ENCODE assay signal across 8 cellular contexts in the genomic region with DNA sequence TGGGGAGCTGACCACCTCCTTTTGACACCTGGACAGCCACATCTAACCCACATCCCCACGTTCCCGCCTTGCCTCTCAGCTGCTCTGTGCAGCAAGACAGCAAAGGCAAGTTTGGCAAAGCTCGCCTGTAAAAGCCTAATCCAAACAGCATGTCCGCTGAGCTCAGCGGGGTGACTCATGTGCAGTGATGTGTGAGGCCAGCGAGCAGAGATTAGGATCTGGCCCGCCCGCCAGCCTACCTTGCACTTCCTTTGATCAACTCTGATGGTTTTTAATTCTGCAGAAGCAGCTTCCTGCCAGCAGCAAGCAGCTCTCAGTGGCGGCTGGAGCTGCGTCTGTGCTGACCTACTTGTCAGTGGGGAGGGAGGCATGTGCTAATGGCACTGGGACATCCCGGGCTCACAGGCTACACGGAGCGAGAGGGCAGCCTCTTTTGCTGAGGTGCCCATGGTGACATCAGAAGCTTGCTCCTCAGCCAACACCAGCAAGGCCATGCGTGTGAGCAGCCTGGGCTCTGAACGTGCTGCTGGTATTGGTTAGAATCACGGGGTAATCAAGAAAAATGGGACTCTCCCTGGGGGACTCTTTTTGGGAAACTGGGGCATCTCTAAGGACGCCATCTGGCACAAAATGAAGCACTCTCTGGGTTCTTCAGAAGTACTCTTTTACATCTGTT. TPM values are rescaled to one million over a fixed set of nuclear protein-coding genes. Genes with fewer than 3 reads are reported as not detected.
DNase-seq lines count a peak whose midpoint lies in the region; ATAC-seq and TF ChIP-seq lines count a peak whose summit lies in the region.

No MANE protein-coding gene starts in this region.

- no peaks in the 10 kb centered on the region for H3K36me3 ChIP-seq in body of pancreas (replicated peaks in 1 of 2; ENCODE audit: insufficient read depth in 1 of 2, low read depth in 2 of 2)
- no peaks in the 10 kb centered on the region for H3K36me3 ChIP-seq in smooth muscle cell (ENCODE audit: low read depth)

- TF ChIP-seq CTCF in body of pancreas (IDR thresholded peaks at IDR 0.05) (peak in 1 of 7 experiments; percentile 9), smooth muscle cell (IDR thresholded peaks at IDR 0.05; ENCODE audit: borderline replicate concordance, insufficient read depth, poor library complexity, severe bottlenecking) (no peak)

- H3K27ac ChIP-seq in body of pancreas, result peak overlapping the region; percentile 43 to 90 (median 72)
- H3K27ac ChIP-seq in smooth muscle cell (ENCODE audit: low read depth), result peak overlapping the region; percentile 93

- no peaks in the 10 kb centered on the region for H3K79me2 ChIP-seq in smooth muscle cell (ENCODE audit: low read depth)

- H3K4me3 ChIP-seq in body of pancreas (no peak overlapping the region), smooth muscle cell (peak overlapping the region; percentile 15)

- DNase-seq in NCI-H146 treated with DMSO at 0.1 percent for 48 hours (lab: John Stamatoyannopoulos, UW; ENCODE audit: unreplicated experiment) (peak; percentile 64), UCSD-AML1 (lab: John Stamatoyannopoulos, UW; ENCODE audit: unreplicated experiment) (peak; percentile 70), body of pancreas (peak; percentile 85 to 94 (median 92)), iPS-NIHi7 (ENCODE audit: extremely low spot score) (peak; percentile 63), smooth muscle cell (lab: John Stamatoyannopoulos, UW; ENCODE audit: unreplicated experiment) (peak; percentile 82), NCI-H1436 (lab: John Stamatoyannopoulos, UW) (no peak)

- no peak overlapping the region for H2AFZ ChIP-seq in smooth muscle cell (ENCODE audit: low read depth)

- H3K27me3 ChIP-seq in body of pancreas (no peaks in the 10 kb centered on the region), smooth muscle cell (ENCODE audit: low read depth) (no peaks in the 10 kb centered on the region)

- H3K4me1 ChIP-seq in body of pancreas (peaks cover 16% of the 10 kb centered on the region), smooth muscle cell (ENCODE audit: low read depth) (peaks cover 26% of the 10 kb centered on the region)

- peak; percentile 40 to 62 (median 59) for TF ChIP-seq POLR2A in body of pancreas (IDR thresholded peaks at IDR 0.05)

- H3K9ac ChIP-seq in smooth muscle cell (ENCODE audit: low read depth), result peak overlapping the region; percentile 65

- H3K9me3 ChIP-seq in body of pancreas (no peaks in the 10 kb centered on the region), smooth muscle cell (replicated peaks; ENCODE audit: low read depth) (no peaks in the 10 kb centered on the region)

- WGBS in body of pancreas, 2 donors, result 12 to 44% methylated on average over 6 to 17 of the region's 17 CpGs
- 7% methylated on average over 17 of the region's 17 CpGs for WGBS in smooth muscle cell (ENCODE audit: low lambda C conversion rate)

- peak overlapping the region; percentile 77 for H3K4me2 ChIP-seq in smooth muscle cell

- H4K20me1 ChIP-seq in smooth muscle cell (ENCODE audit: low read depth), result no peaks in the 10 kb centered on the region

- ATAC-seq in GM18499 (IDR thresholded peaks at IDR 0.05; ENCODE audit: insufficient read depth, unreplicated experiment), result peak; percentile 83
- peak; percentile 74 for ATAC-seq in HG02840 (IDR thresholded peaks at IDR 0.05; ENCODE audit: low FRiP score, unreplicated experiment)
- peak; percentile 98 for ATAC-seq in body of pancreas

- H3F3A ChIP-seq in smooth muscle cell (ENCODE audit: low read depth), result peaks cover 19% of the 10 kb centered on the region

- intact Hi-C loops in body of pancreas (cut with DNase I), result no loop called here

RNA-seq across cellular contexts. Expression of gene EML4, which starts 36.0 kb away (rescaled TPM):
- total RNA-seq in body of pancreas (10 to 100 TPM; 37.4 to 39.9 TPM), smooth muscle cell (46.2 and 55.9 TPM in 2 replicates)
- polyA plus RNA-seq in smooth muscle cell, result 33.6 and 39.9 TPM in 2 replicates
